ENCODE assay signal across 17 cellular contexts in genomic region chr3:176663376-176663775, GRCh38.
DNase-seq lines count a peak whose midpoint lies in the region; ATAC-seq, FAIRE-seq and TF ChIP-seq lines count a peak whose summit lies in the region.
"Had no signal": no experiment of that assay in that cellular context is flagged by ENCODE, and none has a peak within 500 bp of the region (broad histone marks: within the 10 kb centered on the region; RNA-seq: fewer than 3 reads in every experiment).

No MANE protein-coding gene starts in this region.

- no TSS peak for BruUV-seq in endothelial cell of umbilical vein (replicated peaks; lab: Mats Ljungman, UMichigan)

- intact Hi-C loops in endothelial cell of umbilical vein (cut with micrococcal nuclease), result loop anchor here (1.0 to 5.0 kb wide), 3 partner anchors 144 to 1721 kb away; no protein-coding TSS in a partner anchor

- DNase-seq in NCI-H146 (lab: John Stamatoyannopoulos, UW) (peak; percentile 43), NCI-H146 treated with DMSO at 0.1 percent for 48 hours (lab: John Stamatoyannopoulos, UW; ENCODE audit: unreplicated experiment) (no peak), NCI-H69 (lab: John Stamatoyannopoulos, UW) (peak; percentile 30), endothelial cell of umbilical vein (ENCODE audit: low read depth, low spot score) (peak; percentile 76), renal cortical epithelial cell (ENCODE audit: low read depth) (peak; percentile 21), kidney glomerular epithelial cell (lab: John Stamatoyannopoulos, UW) (no peak)
- no peak for DNase-seq in activated effector memory CD4-positive, alpha-beta T cell treated with anti-CD3 and anti-CD28 coated beads, Interleukin-2, amount 50 U/mL, for 16 hours
- DNase-seq: activated CD8-positive, alpha-beta T cell treated with anti-CD3 and anti-CD28 coated beads for 36 hours; NCI-H187 treated with DMSO at 0.1 percent for 48 hours; upper lobe of right lung had no signal

- H2AFZ ChIP-seq in endothelial cell of umbilical vein (ENCODE audit: low read depth, low read length), result peak overlapping the region; percentile 52

- H3K9ac ChIP-seq in endothelial cell of umbilical vein (replicated peaks; ENCODE audit: extremely low read depth, insufficient read depth, low read length), result peak overlapping the region; percentile 66

- dilution Hi-C loops in endothelial cell of umbilical vein (cut with MboI; ENCODE audit: extremely low pct_ligation_motif_present, low sequenced_read_pairs), result no loop called here

- no peaks in the 10 kb centered on the region for H3K36me3 ChIP-seq in endothelial cell of umbilical vein (ENCODE audit: control insufficient read depth in 2 of 2, extremely low read depth in 1 of 2, insufficient read depth in 2 of 2, low read length in 2 of 2)
- H3K36me3 ChIP-seq: ascending aorta, neutrophil, SJSA1, upper lobe of right lung had no signal

- FAIRE-seq in endothelial cell of umbilical vein (lab: Jason Lieb, UNC), result no peak
- FAIRE-seq: A549 had no signal

- no peaks in the 10 kb centered on the region for H4K20me1 ChIP-seq in endothelial cell of umbilical vein (replicated peaks; ENCODE audit: control insufficient read depth, extremely low read depth, insufficient read depth, low read length)

- H3K79me2 ChIP-seq in endothelial cell of umbilical vein (ENCODE audit: control insufficient read depth, insufficient read depth, low read length), result no peaks in the 10 kb centered on the region

- no peaks in the 10 kb centered on the region for H3K9me1 ChIP-seq in endothelial cell of umbilical vein (replicated peaks; ENCODE audit: control insufficient read depth, extremely low read depth, insufficient read depth, low read length)

- peak overlapping the region; percentile 68 for H3K27ac ChIP-seq in endothelial cell of umbilical vein (ENCODE audit: insufficient read depth, low read depth, low read length)
- H3K27ac ChIP-seq: A549, foreskin keratinocyte, neutrophil, upper lobe of right lung had no signal

- H3K4me3 ChIP-seq in endothelial cell of umbilical vein (replicated peaks in 1 of 3; ENCODE audit: insufficient read depth in 1 of 3, low read depth in 1 of 3, low read length in 3 of 3), result no peak overlapping the region
- H3K4me3 ChIP-seq: A549, ascending aorta, SJSA1, upper lobe of right lung had no signal

- TF ChIP-seq POLR2A in endothelial cell of umbilical vein (IDR thresholded peaks at IDR 0.05; ENCODE audit: low read depth, low read length), result no peak

- no peaks in the 10 kb centered on the region for H3K27me3 ChIP-seq in endothelial cell of umbilical vein (ENCODE audit: control insufficient read depth in 2 of 2, insufficient read depth in 2 of 2, low read length in 2 of 2)
- H3K27me3 ChIP-seq: ascending aorta, neutrophil, SJSA1, upper lobe of right lung had no signal

- ATAC-seq in HG03469 (IDR thresholded peaks at IDR 0.05; ENCODE audit: unreplicated experiment), result no peak
- ATAC-seq: activated CD8-positive, alpha-beta T cell treated with anti-CD3 and anti-CD28 coated beads for 36 hours; stimulated activated memory B cell treated with anti-CD40 and anti-IgM and Interleukin-4, amounts not matched to agents 10 μg/mL and 1 μg/mL and 100 μg/mL, for 72 hours had no signal

- POLR2A ChIA-PET in endothelial cell of umbilical vein (lab: Charles Lee), result no interaction called here

- no peak for TF ChIP-seq CTCF in endothelial cell of umbilical vein (IDR thresholded peaks at IDR 0.05; ENCODE audit: extremely low read depth in 1 of 2, insufficient read depth in 1 of 2, low read depth in 1 of 2, low read length in 2 of 2)

- no peaks in the 10 kb centered on the region for H3K9me3 ChIP-seq in endothelial cell of umbilical vein (replicated peaks; ENCODE audit: control insufficient read depth, insufficient read depth, low read length)
- H3K9me3 ChIP-seq: A549, ascending aorta, neutrophil, SJSA1, upper lobe of right lung had no signal

- CTCF ChIA-PET in endothelial cell of umbilical vein (lab: Charles Lee), result interaction anchor here (1.0 to 3.3 kb wide), 10 partner anchors 9 to 1722 kb away, joined by 3 to 36 read pairs (median 14); no protein-coding TSS in a partner anchor

- H3K4me1 ChIP-seq in endothelial cell of umbilical vein (ENCODE audit: control insufficient read depth, extremely low read depth, insufficient read depth, low read length), result peaks cover 23% of the 10 kb centered on the region
- H3K4me1 ChIP-seq: A549, foreskin keratinocyte, upper lobe of right lung had no signal

- peak overlapping the region; percentile 66 for H3K4me2 ChIP-seq in endothelial cell of umbilical vein (ENCODE audit: insufficient read depth, low read length)
- H3K4me2 ChIP-seq: A549 had no signal

TF ChIP-seq in endothelial cell of umbilical vein, 7 proteins besides CTCF, POLR2A, EP300 and RAD21:
- TF ChIP-seq MAX (IDR thresholded peaks at IDR 0.05; ENCODE audit: insufficient read depth, insufficient read length) (no peak), POLR2AphosphoS5 (IDR thresholded peaks at IDR 0.05; ENCODE audit: insufficient read depth, low read depth, low read length) (peak; percentile 20), GATA2 (IDR thresholded peaks at IDR 0.05; ENCODE audit: insufficient read depth, insufficient read length, low read depth, low read length) (no peak), FOS (IDR thresholded peaks at IDR 0.05; ENCODE audit: borderline replicate concordance, insufficient read depth, low read length) (peak; percentile 68), JUN (IDR thresholded peaks at IDR 0.05; ENCODE audit: borderline replicate concordance, insufficient read depth, insufficient read length, low read depth) (peak; percentile 50), EZH2 (IDR thresholded peaks at IDR 0.05; ENCODE audit: borderline replicate concordance, low read depth, low read length, severe bottlenecking) (no peak), MYC (IDR thresholded peaks at IDR 0.05; ENCODE audit: low read depth, low read length) (no peak)

Comparison
In these comparisons a context has a peak if more than half of its experiments do, and no peak if none do; other contexts are left out.
1. DNase-seq: peak in NCI-H146 (single experiment), NCI-H69 (single experiment), endothelial cell of umbilical vein (single experiment) and renal cortical epithelial cell (single experiment); none in NCI-H146 treated with DMSO at 0.1 percent for 48 hours (single experiment), activated effector memory CD4-positive, alpha-beta T cell treated with anti-CD3 and anti-CD28 coated beads, Interleukin-2, amount 50 U/mL, for 16 hours (single experiment) and kidney glomerular epithelial cell (single experiment).